9 cellular contexts compared by ENCODE assay signal in the genomic region with DNA sequence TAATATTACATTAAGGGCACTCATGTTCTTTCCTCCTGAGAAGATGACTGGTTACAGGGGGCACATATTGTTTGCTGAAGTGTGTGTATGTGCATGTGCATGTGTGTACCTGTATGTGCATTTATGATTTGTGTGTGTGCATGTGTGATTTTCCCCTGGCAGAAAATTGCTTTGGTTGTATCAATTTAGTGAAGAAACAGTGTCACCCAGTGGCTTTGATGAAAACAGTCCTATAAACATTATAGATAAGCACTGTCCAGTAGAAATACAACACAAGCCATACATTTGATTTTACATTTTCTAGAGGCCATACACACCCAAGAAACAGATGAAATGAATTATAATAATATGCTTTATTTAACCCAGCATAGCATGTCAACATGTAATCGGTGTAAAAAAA. TPM values are rescaled to one million over a fixed set of nuclear protein-coding genes. Genes with fewer than 3 reads are reported as not detected.
A peak's percentile ranks its signal among the peaks of the same experiment; 100 is the strongest.
DNase-seq lines count a peak whose midpoint lies in the region; ATAC-seq, FAIRE-seq and TF ChIP-seq lines count a peak whose summit lies in the region.
"Had no signal": no experiment of that assay in that cellular context is flagged by ENCODE, and none has a peak within 500 bp of the region (broad histone marks: within the 10 kb centered on the region; RNA-seq: fewer than 3 reads in every experiment).

No MANE protein-coding gene starts in this region.

- no peak overlapping the region for H3K27ac ChIP-seq in OCI-LY1 (ENCODE audit: low read depth, low read length, poor library complexity, severe bottlenecking)
- H3K27ac ChIP-seq: lower lobe of right lung had no signal

- no peak overlapping the region for H3K9ac ChIP-seq in OCI-LY1 (ENCODE audit: low read length)

- no peak overlapping the region for H2AFZ ChIP-seq in OCI-LY1 (ENCODE audit: low read length)

- no peaks in the 10 kb centered on the region for H3K36me3 ChIP-seq in OCI-LY1 (ENCODE audit: insufficient read depth, low read length)
- H3K36me3 ChIP-seq: lower lobe of right lung had no signal

- ATAC-seq in GM18861 (IDR thresholded peaks at IDR 0.05; ENCODE audit: unreplicated experiment): no peak
- ATAC-seq: lower lobe of right lung had no signal

- no peaks in the 10 kb centered on the region for H4K20me1 ChIP-seq in OCI-LY1 (ENCODE audit: insufficient read depth, low read length)

- no peaks in the 10 kb centered on the region for H3K9me3 ChIP-seq in OCI-LY1 (ENCODE audit: low read length)
- H3K9me3 ChIP-seq: lower lobe of right lung had no signal

- H3F3A ChIP-seq in OCI-LY1 (ENCODE audit: insufficient read depth, low read length): no peaks in the 10 kb centered on the region

- no peaks in the 10 kb centered on the region for H3K27me3 ChIP-seq in OCI-LY1 (ENCODE audit: insufficient read depth, low read length)

- H3K79me2 ChIP-seq in OCI-LY1 (ENCODE audit: insufficient read depth, low read length): no peaks in the 10 kb centered on the region

- no peaks in the 10 kb centered on the region for H3K9me2 ChIP-seq in OCI-LY1 (ENCODE audit: low read depth, low read length)

- H3K4me1 ChIP-seq in OCI-LY1 (ENCODE audit: insufficient read depth, low read length, severe bottlenecking): no peaks in the 10 kb centered on the region
- H3K4me1 ChIP-seq: lower lobe of right lung had no signal

- H3K4me3 ChIP-seq in OCI-LY1 (ENCODE audit: low read depth, low read length, poor library complexity, severe bottlenecking): no peak overlapping the region
- H3K4me3 ChIP-seq: lower lobe of right lung had no signal

- TF ChIP-seq CTCF in GM13977 (IDR thresholded peaks at IDR 0.05; ENCODE audit: extremely low read depth, insufficient read depth, missing control alignments) (peak; percentile 15), OCI-LY1 (IDR thresholded peaks at IDR 0.05; ENCODE audit: low read length) (peak; percentile 43; the same call in 1 of the 2 replicates)

- no peak for DNase-seq in GM13977 (ENCODE audit: low spot score)
- DNase-seq in fibroblast of gingiva (ENCODE audit: low read depth): peak; percentile 22
- DNase-seq in pulmonary artery endothelial cell (ENCODE audit: low read depth, low spot score): peak; percentile 41
- DNase-seq in frontal cortex (ENCODE audit: low spot score in 2 of 2): no peak
- DNase-seq in activated CD4-positive, alpha-beta T cell treated with anti-CD3 and anti-CD28 coated beads for 4 hours: no peak
- DNase-seq: amniotic stem cell, lower lobe of right lung had no signal

- FAIRE-seq in frontal cortex (lab: Jason Lieb, UNC): no peak

- in situ Hi-C loops in GM13977 (cut with MboI; ENCODE audit: low pct_unique_long_range_greater_than_20kb, low sequenced_read_pairs, unreplicated experiment): no loop called here

- H3K4me2 ChIP-seq in OCI-LY1 (ENCODE audit: low read length): no peak overlapping the region

RNA-seq across cellular contexts. Expression of gene PDE3A, which starts 8.6 kb away (rescaled TPM):
- total RNA-seq in pulmonary artery endothelial cell (48.4 and 51.1 TPM in 2 replicates), frontal cortex (4.9 TPM)

Comparison
In these comparisons a context has a peak if more than half of its experiments do, and no peak if none do; other contexts are left out.
1. DNase-seq: peak in fibroblast of gingiva (single experiment) and pulmonary artery endothelial cell (single experiment); none in GM13977 (single experiment), frontal cortex (0 of 2) and activated CD4-positive, alpha-beta T cell treated with anti-CD3 and anti-CD28 coated beads for 4 hours (0 of 2).